ENCODE assay signal across 9 cellular contexts in the genomic region with DNA sequence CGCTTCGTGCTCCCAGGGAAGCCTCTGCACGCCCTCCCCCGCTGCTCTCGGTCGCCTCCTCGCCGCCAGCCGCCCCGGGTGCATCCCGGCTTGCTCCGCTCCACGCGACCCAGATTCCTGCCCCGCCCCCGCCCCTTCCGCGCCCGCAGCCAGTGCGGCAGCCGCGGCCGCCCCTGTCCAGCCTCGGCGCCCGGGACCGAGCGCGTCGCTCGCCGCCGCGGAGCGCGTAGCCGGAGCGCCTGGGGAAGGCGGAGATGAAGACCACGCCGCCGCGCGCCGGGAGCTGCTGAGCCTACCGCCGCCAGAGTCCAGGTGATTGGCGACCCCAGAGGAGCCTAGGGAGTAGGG. TPM values are rescaled to one million over a fixed set of nuclear protein-coding genes. Genes with fewer than 3 reads are reported as not detected.
DNase-seq lines count a peak whose midpoint lies in the region; ATAC-seq and TF ChIP-seq lines count a peak whose summit lies in the region.
"Had no signal": no experiment of that assay in that cellular context is flagged by ENCODE, and none has a peak within 500 bp of the region (broad histone marks: within the 10 kb centered on the region; RNA-seq: fewer than 3 reads in every experiment).

ELMOD1 (plus strand) TSS at position 50 of the 348 bp plus-strand sequence. CDS start 27,043 bp downstream, outside the sequence.

- H3K79me2 ChIP-seq in parathyroid adenoma: no peaks in the 10 kb centered on the region

- DNase-seq in NCI-H345 (lab: John Stamatoyannopoulos, UW): peak; percentile 31
- DNase-seq in NCI-H345 treated with DMSO at 0.1 percent for 48 hours (lab: John Stamatoyannopoulos, UW; ENCODE audit: unreplicated experiment): no peak
- peak; percentile 72 for DNase-seq in NCI-H526 treated with DMSO at 0.1 percent for 48 hours (lab: John Stamatoyannopoulos, UW)
- DNase-seq in activated naive CD8-positive, alpha-beta T cell treated with anti-CD3 and anti-CD28 coated beads, Interleukin-2, amount 50 U/mL, for 24 hours: peak; percentile 44
- peak; percentile 54 for DNase-seq in left ventricle myocardium inferior
- no peak for DNase-seq in UCSD-AML1 (lab: John Stamatoyannopoulos, UW; ENCODE audit: unreplicated experiment)

- H3K9ac ChIP-seq in parathyroid adenoma: no peak within 1 kb of the TSS

- H3K4me1 Mint-ChIP-seq in activated naive CD8-positive, alpha-beta T cell treated with anti-CD3 and anti-CD28 coated beads, Interleukin-2, amount 50 U/mL, for 24 hours: peaks cover 21% of the 10 kb centered on the region

- peak; percentile 42 for ATAC-seq in activated naive CD8-positive, alpha-beta T cell treated with anti-CD3 and anti-CD28 coated beads, Interleukin-2, amount 50 U/mL, for 24 hours

- H3K27ac ChIP-seq in HEK293 (ENCODE audit: extremely low read depth, low read depth, low read length) (peak within 1 kb of the TSS; percentile 28; the same call in 1 of the 2 replicates), left ventricle myocardium inferior (replicated peaks) (no peak within 1 kb of the TSS), parathyroid adenoma (no peak within 1 kb of the TSS)

- POLR2A ChIA-PET in HEK293 (lab: Yijun Ruan, JAX): interaction anchor here (0.5 kb wide), 1 partner anchor 101 kb away, joined by 4 read pairs; no protein-coding TSS in a partner anchor

- H3K36me3 Mint-ChIP-seq in activated naive CD8-positive, alpha-beta T cell treated with anti-CD3 and anti-CD28 coated beads, Interleukin-2, amount 50 U/mL, for 24 hours (ENCODE audit: low read depth): no peaks in the 10 kb centered on the region

- peak within 1 kb of the TSS; percentile 88 for H2AFZ ChIP-seq in parathyroid adenoma

- CTCF ChIA-PET in HEK293 (lab: Yijun Ruan, JAX): interaction anchor here (0.6 to 6.2 kb wide), 3 partner anchors 15 to 149 kb away, joined by 3 to 25 read pairs (median 4); no protein-coding TSS in a partner anchor

- H3K4me3 ChIP-seq in HEK293 (ENCODE audit: low read depth, low read length): peak within 1 kb of the TSS; percentile 53
- peak within 1 kb of the TSS; percentile 76 for H3K4me3 ChIP-seq in left ventricle myocardium inferior
- H3K4me3 ChIP-seq in parathyroid adenoma (ENCODE audit: low read depth, low read length): peak within 1 kb of the TSS; percentile 57

- intact Hi-C loops in left ventricle myocardium inferior (cut with micrococcal nuclease): no loop called here

- H3K4me1 ChIP-seq in HEK293 (ENCODE audit: control insufficient read depth, insufficient read depth, low read length) (no peaks in the 10 kb centered on the region), left ventricle myocardium inferior (peaks cover 24% of the 10 kb centered on the region), parathyroid adenoma (no peaks in the 10 kb centered on the region)

- H3K27ac Mint-ChIP-seq in activated naive CD8-positive, alpha-beta T cell treated with anti-CD3 and anti-CD28 coated beads, Interleukin-2, amount 50 U/mL, for 24 hours: peak within 1 kb of the TSS; percentile 17

- peaks cover 90% of the 10 kb centered on the region for H3K27me3 Mint-ChIP-seq in activated naive CD8-positive, alpha-beta T cell treated with anti-CD3 and anti-CD28 coated beads, Interleukin-2, amount 50 U/mL, for 24 hours

- H3K36me3 ChIP-seq in HEK293 (ENCODE audit: control insufficient read depth in 2 of 2, insufficient read depth in 1 of 2, low read length in 2 of 2): no peaks in the 10 kb centered on the region
- no peaks in the 10 kb centered on the region for H3K36me3 ChIP-seq in left ventricle myocardium inferior
- H3K36me3 ChIP-seq in parathyroid adenoma (ENCODE audit: control insufficient read depth, insufficient read depth, low read length): no peaks in the 10 kb centered on the region

- H3K9me3 ChIP-seq in HEK293 (ENCODE audit: control insufficient read depth, insufficient read depth, low read depth, low read length): no peaks in the 10 kb centered on the region
- H3K9me3 ChIP-seq in left ventricle myocardium inferior (replicated peaks): no peaks in the 10 kb centered on the region
- no peaks in the 10 kb centered on the region for H3K9me3 ChIP-seq in parathyroid adenoma (ENCODE audit: control insufficient read depth, low read length)

- no peaks in the 10 kb centered on the region for H3K9me3 Mint-ChIP-seq in activated naive CD8-positive, alpha-beta T cell treated with anti-CD3 and anti-CD28 coated beads, Interleukin-2, amount 50 U/mL, for 24 hours

- H3K27me3 ChIP-seq in left ventricle myocardium inferior (ENCODE audit: low read depth) (peaks cover 98% of the 10 kb centered on the region), parathyroid adenoma (ENCODE audit: control insufficient read depth, insufficient read depth, low read length) (no peaks in the 10 kb centered on the region)

- 0 out of 2 replicates have a peak, but pooled peaks have one; percentile 17 for TF ChIP-seq CTCF in HEK293 (tag by site-specific recombination; IDR thresholded peaks at IDR 0.05)
- TF ChIP-seq CTCF in left ventricle myocardium inferior (IDR thresholded peaks at IDR 0.05; ENCODE audit: borderline replicate concordance): peak; percentile 33
- TF ChIP-seq CTCF in parathyroid adenoma (IDR thresholded peaks at IDR 0.05): no peak

- peak within 1 kb of the TSS; percentile 83 for H3K4me2 ChIP-seq in parathyroid adenoma (ENCODE audit: low read length)

- H3K4me3 Mint-ChIP-seq in activated naive CD8-positive, alpha-beta T cell treated with anti-CD3 and anti-CD28 coated beads, Interleukin-2, amount 50 U/mL, for 24 hours: peak within 1 kb of the TSS; percentile 82

TF ChIP-seq in HEK293, 187 proteins besides CTCF, POLR2A, EP300 and RAD21 (continues in another document):
- no peak for TF ChIP-seq SP7 (tag by site-specific recombination; IDR thresholded peaks at IDR 0.05)
- no peak for TF ChIP-seq ZNF169 (tag by site-specific recombination; IDR thresholded peaks at IDR 0.05)
- no peak; the same call in 1 of the 2 replicates for TF ChIP-seq ZBTB20 (tag by site-specific recombination; IDR thresholded peaks at IDR 0.05)
- TF ChIP-seq ZNF645 (tag by site-specific recombination; IDR thresholded peaks at IDR 0.05): no peak
- TF ChIP-seq MZF1 (tag by site-specific recombination; IDR thresholded peaks at IDR 0.05; ENCODE audit: borderline replicate concordance): no peak
- TF ChIP-seq ZNF571 (tag by site-specific recombination; IDR thresholded peaks at IDR 0.05): no peak
- TF ChIP-seq HOXC10 (CRISPR knock-in tag; IDR thresholded peaks at IDR 0.05): no peak
- TF ChIP-seq ZNF560 (tag by site-specific recombination; IDR thresholded peaks at IDR 0.05; ENCODE audit: borderline replicate concordance): no peak
- TF ChIP-seq, protein P1, sequence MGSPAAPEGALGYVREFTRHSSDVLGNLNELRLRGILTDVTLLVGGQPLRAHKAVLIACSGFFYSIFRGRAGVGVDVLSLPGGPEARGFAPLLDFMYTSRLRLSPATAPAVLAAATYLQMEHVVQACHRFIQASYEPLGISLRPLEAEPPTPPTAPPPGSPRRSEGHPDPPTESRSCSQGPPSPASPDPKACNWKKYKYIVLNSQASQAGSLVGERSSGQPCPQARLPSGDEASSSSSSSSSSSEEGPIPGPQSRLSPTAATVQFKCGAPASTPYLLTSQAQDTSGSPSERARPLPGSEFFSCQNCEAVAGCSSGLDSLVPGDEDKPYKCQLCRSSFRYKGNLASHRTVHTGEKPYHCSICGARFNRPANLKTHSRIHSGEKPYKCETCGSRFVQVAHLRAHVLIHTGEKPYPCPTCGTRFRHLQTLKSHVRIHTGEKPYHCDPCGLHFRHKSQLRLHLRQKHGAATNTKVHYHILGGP (tag by site-specific recombination; IDR thresholded peaks at IDR 0.05): no peak
- TF ChIP-seq, protein P2, sequence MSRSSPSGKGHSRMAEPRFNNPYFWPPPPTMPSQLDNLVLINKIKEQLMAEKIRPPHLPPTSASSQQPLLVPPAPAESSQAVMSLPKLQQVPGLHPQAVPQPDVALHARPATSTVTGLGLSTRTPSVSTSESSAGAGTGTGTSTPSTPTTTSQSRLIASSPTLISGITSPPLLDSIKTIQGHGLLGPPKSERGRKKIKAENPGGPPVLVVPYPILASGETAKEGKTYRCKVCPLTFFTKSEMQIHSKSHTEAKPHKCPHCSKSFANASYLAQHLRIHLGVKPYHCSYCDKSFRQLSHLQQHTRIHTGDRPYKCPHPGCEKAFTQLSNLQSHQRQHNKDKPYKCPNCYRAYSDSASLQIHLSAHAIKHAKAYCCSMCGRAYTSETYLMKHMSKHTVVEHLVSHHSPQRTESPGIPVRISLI (tag by site-specific recombination; IDR thresholded peaks at IDR 0.05): no peak
- no peak for TF ChIP-seq GLI2 (tag by site-specific recombination; IDR thresholded peaks at IDR 0.05; ENCODE audit: borderline replicate concordance, low read depth)
- TF ChIP-seq ZBTB48 (tag by site-specific recombination; IDR thresholded peaks at IDR 0.05): no peak
- TF ChIP-seq ZNF175 (tag by site-specific recombination; IDR thresholded peaks at IDR 0.05): no peak
- 0 out of 2 replicates have a peak, but pooled peaks have one; percentile 27 for TF ChIP-seq ZSCAN30 (tag by site-specific recombination; IDR thresholded peaks at IDR 0.05)
- no peak for TF ChIP-seq ZNF626 (tag by site-specific recombination; IDR thresholded peaks at IDR 0.05)
- TF ChIP-seq ZNF37A (tag by site-specific recombination; IDR thresholded peaks at IDR 0.05): no peak
- 0 out of 2 replicates have a peak, but pooled peaks have one; percentile 9 for TF ChIP-seq KLF9 (tag by site-specific recombination; IDR thresholded peaks at IDR 0.05; ENCODE audit: low read depth)
- peak; percentile 75 for TF ChIP-seq ZBTB26 (tag by site-specific recombination; optimal IDR thresholded peaks at IDR 0.05)
- TF ChIP-seq ZFHX2 (tag by site-specific recombination; conservative IDR thresholded peaks at IDR 0.05): peak; percentile 70

RNA-seq across cellular contexts. Expression of gene ELMOD1, which starts in this region (rescaled TPM):
- 2.3 TPM for total RNA-seq in left ventricle myocardium inferior
- total RNA-seq: glomerular endothelial cell had no signal

Comparison
In these comparisons a context has a peak if more than half of its experiments do, and no peak if none do; other contexts are left out.
1. DNase-seq: peak in NCI-H345 (single experiment), NCI-H526 treated with DMSO at 0.1 percent for 48 hours (single experiment), activated naive CD8-positive, alpha-beta T cell treated with anti-CD3 and anti-CD28 coated beads, Interleukin-2, amount 50 U/mL, for 24 hours (single experiment) and left ventricle myocardium inferior (single experiment); none in NCI-H345 treated with DMSO at 0.1 percent for 48 hours (single experiment) and UCSD-AML1 (single experiment).
2. Peak in every context shown above with its lines, with median percentiles within 50 percentile points of each other: H3K4me3 ChIP-seq.